19 cellular contexts compared by ENCODE assay signal in the genomic region with DNA sequence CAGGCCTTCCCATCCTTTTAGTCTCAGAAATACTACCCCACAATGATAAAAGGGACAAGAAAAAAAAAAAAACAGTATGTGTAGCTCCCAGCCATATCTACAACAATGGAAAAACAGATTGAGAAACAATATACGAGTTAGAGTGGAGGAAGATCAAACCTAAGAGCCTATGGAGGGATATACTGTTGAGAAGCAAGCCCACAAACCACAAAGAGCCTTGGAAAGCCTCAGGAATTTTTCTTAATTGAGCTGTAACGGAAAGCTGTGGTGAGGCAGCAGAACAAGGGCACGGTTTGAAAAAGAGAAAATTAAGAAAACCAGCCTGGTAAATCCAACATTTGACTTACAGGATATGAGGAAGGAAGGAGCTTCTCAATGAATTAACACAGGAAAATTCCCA. TPM values are rescaled to one million over a fixed set of nuclear protein-coding genes. Genes with fewer than 3 reads are reported as not detected.
DNase-seq lines count a peak whose midpoint lies in the region; ATAC-seq, FAIRE-seq and TF ChIP-seq lines count a peak whose summit lies in the region.
"Had no signal": no experiment of that assay in that cellular context is flagged by ENCODE, and none has a peak within 500 bp of the region (broad histone marks: within the 10 kb centered on the region; RNA-seq: fewer than 3 reads in every experiment).

No MANE protein-coding gene starts in this region.

- H3K36me3 Mint-ChIP-seq in HFFc6 (ENCODE audit: low read depth) (peaks cover 43% of the 10 kb centered on the region), WTC11 (peaks cover 35% of the 10 kb centered on the region)

- no peaks in the 10 kb centered on the region for H3K9me2 ChIP-seq in PC-3 (replicated peaks; ENCODE audit: low read length)

- no peak overlapping the region for H2AFZ ChIP-seq in PC-3 (ENCODE audit: low read length)

- intact Hi-C loops in PC-3 (cut with micrococcal nuclease): no loop called here

- H3K79me2 ChIP-seq in PC-3 (ENCODE audit: low read length): peaks cover 85% of the 10 kb centered on the region

- TF ChIP-seq POLR2A in GM12892 (IDR thresholded peaks at IDR 0.05; ENCODE audit: low read depth, low read length): no peak

- no peak overlapping the region for H3K9ac ChIP-seq in PC-3 (ENCODE audit: low read length)

- CTCF ChIA-PET in WTC11 (lab: Charles Lee): interaction anchor here (1.2 kb wide), 1 partner anchor 185 kb away, joined by 3 read pairs; no protein-coding TSS in a partner anchor
- CTCF ChIA-PET in PC-3 (lab: Charles Lee): no interaction called here

- H3K9me3 Mint-ChIP-seq in HFFc6 (no peaks in the 10 kb centered on the region), WTC11 (no peaks in the 10 kb centered on the region)
- H3K9me3 Mint-ChIP-seq: activated CD4-positive, alpha-beta memory T cell treated with anti-CD3 and anti-CD28 coated beads for 36 hours; activated T-helper 2 cell treated with anti-CD3 and anti-CD28 coated beads, Interferon-gamma antibody, Interleukin-2, Interleukin-4, amounts not matched to agents 10 μg/mL and 5 μg/mL and 100 μg/mL, durations not matched to agents 14 hours and 24 hours and 36 hours had no signal

- FAIRE-seq in GM12892 (lab: Jason Lieb, UNC): no peak
- FAIRE-seq: bronchial epithelial cell, K562 had no signal

- H3K4me3 ChIP-seq in AG10803 (ENCODE audit: low read length) (no peak overlapping the region), PC-3 (ENCODE audit: low read length) (no peak overlapping the region)
- H3K4me3 ChIP-seq: K562, tibial artery had no signal

- DNase-seq in AG10803 (ENCODE audit: low read depth): peak; percentile 76
- peak; percentile 68 for DNase-seq in HFFc6
- DNase-seq in WTC11 (ENCODE audit: low spot score): no peak
- peak; percentile 96 for DNase-seq in foreskin melanocyte
- no peak for DNase-seq in GM12892 (ENCODE audit: insufficient read length)
- DNase-seq in PC-3: no peak
- DNase-seq in HuH-7.5 (ENCODE audit: low spot score): no peak
- DNase-seq: activated CD4-positive, alpha-beta memory T cell treated with anti-CD3 and anti-CD28 coated beads for 36 hours; BE2C; DMS53; NCI-H187; NCI-H526 treated with DMSO at 0.1 percent for 48 hours; retina; tibial artery had no signal

- peaks cover 55% of the 10 kb centered on the region for H3K36me3 ChIP-seq in PC-3 (ENCODE audit: low read depth, low read length)

- TF ChIP-seq CTCF in AG10803 (conservative IDR thresholded peaks at IDR 0.05; ENCODE audit: low read length) (no peak), HFFc6 (IDR thresholded peaks at IDR 0.05) (no peak), WTC11 (IDR thresholded peaks at IDR 0.05) (no peak), PC-3 (conservative IDR thresholded peaks at IDR 0.05; ENCODE audit: low read depth, low read length) (no peak)

- H3K27ac Mint-ChIP-seq in HFFc6 (peak overlapping the region; percentile 61), WTC11 (peak overlapping the region; percentile 69)
- H3K27ac Mint-ChIP-seq: activated CD4-positive, alpha-beta memory T cell treated with anti-CD3 and anti-CD28 coated beads for 36 hours; activated T-helper 2 cell treated with anti-CD3 and anti-CD28 coated beads, Interferon-gamma antibody, Interleukin-2, Interleukin-4, amounts not matched to agents 10 μg/mL and 5 μg/mL and 100 μg/mL, durations not matched to agents 14 hours and 24 hours and 36 hours had no signal

- H3F3A ChIP-seq in PC-3 (ENCODE audit: low read length, unreplicated experiment): peaks cover 11% of the 10 kb centered on the region

- H3K27me3 Mint-ChIP-seq in HFFc6 (ENCODE audit: insufficient read depth): no peaks in the 10 kb centered on the region; the same call in none of the 2 replicates
- no peaks in the 10 kb centered on the region for H3K27me3 Mint-ChIP-seq in WTC11 (ENCODE audit: low read depth)
- H3K27me3 Mint-ChIP-seq: activated CD4-positive, alpha-beta memory T cell treated with anti-CD3 and anti-CD28 coated beads for 36 hours had no signal

- H3K4me1 ChIP-seq in PC-3 (ENCODE audit: insufficient read depth, low read length): peaks cover 16% of the 10 kb centered on the region
- H3K4me1 ChIP-seq: BE2C had no signal

- no peak overlapping the region for H3K27ac ChIP-seq in PC-3 (ENCODE audit: low read length)
- H3K27ac ChIP-seq: RWPE1, tibial artery had no signal

- ATAC-seq in WTC11 (no peak), PC-3 (no peak), HG02610 (IDR thresholded peaks at IDR 0.05; ENCODE audit: unreplicated experiment) (no peak)
- ATAC-seq: K562 had no signal

- H3K4me3 Mint-ChIP-seq in HFFc6 (peak overlapping the region; percentile 7), WTC11 (no peak overlapping the region)
- H3K4me3 Mint-ChIP-seq: activated CD4-positive, alpha-beta memory T cell treated with anti-CD3 and anti-CD28 coated beads for 36 hours had no signal

- POLR2A ChIA-PET in WTC11 (lab: Charles Lee): no interaction called here
- POLR2A ChIA-PET in PC-3 (lab: Charles Lee; ENCODE audit: unreplicated experiment): no interaction called here

- no peak overlapping the region for H3K4me2 ChIP-seq in PC-3 (ENCODE audit: low read length)

- H3K9me3 ChIP-seq in PC-3 (ENCODE audit: low read length): no peaks in the 10 kb centered on the region
- H3K9me3 ChIP-seq: BE2C, tibial artery had no signal

- peaks cover 22% of the 10 kb centered on the region for H4K20me1 ChIP-seq in PC-3 (ENCODE audit: low read length)

- H3K4me1 Mint-ChIP-seq in HFFc6 (ENCODE audit: low read depth): peaks cover 52% of the 10 kb centered on the region
- H3K4me1 Mint-ChIP-seq in WTC11: peaks cover 25% of the 10 kb centered on the region

- no peaks in the 10 kb centered on the region for H3K27me3 ChIP-seq in PC-3 (ENCODE audit: low read length)
- H3K27me3 ChIP-seq: BE2C, tibial artery had no signal

- no TSS peak for BruUV-seq in PC-3 (replicated peaks; lab: Mats Ljungman, UMichigan)

TF ChIP-seq in WTC11, 78 proteins besides CTCF, POLR2A, EP300 and RAD21 (continues in another document):
- TF ChIP-seq, protein P1, sequence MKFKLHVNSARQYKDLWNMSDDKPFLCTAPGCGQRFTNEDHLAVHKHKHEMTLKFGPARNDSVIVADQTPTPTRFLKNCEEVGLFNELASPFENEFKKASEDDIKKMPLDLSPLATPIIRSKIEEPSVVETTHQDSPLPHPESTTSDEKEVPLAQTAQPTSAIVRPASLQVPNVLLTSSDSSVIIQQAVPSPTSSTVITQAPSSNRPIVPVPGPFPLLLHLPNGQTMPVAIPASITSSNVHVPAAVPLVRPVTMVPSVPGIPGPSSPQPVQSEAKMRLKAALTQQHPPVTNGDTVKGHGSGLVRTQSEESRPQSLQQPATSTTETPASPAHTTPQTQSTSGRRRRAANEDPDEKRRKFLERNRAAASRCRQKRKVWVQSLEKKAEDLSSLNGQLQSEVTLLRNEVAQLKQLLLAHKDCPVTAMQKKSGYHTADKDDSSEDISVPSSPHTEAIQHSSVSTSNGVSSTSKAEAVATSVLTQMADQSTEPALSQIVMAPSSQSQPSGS (CRISPR knock-in tag; IDR thresholded peaks at IDR 0.05; ENCODE audit: borderline replicate concordance, low read depth): no peak
- TF ChIP-seq ZNF263 (CRISPR knock-in tag; IDR thresholded peaks at IDR 0.05; ENCODE audit: low read depth) (no peak), ZNF423 (CRISPR knock-in tag; IDR thresholded peaks at IDR 0.05) (no peak), ZNF219 (CRISPR knock-in tag; IDR thresholded peaks at IDR 0.05; ENCODE audit: borderline replicate concordance) (no peak), MYBL2 (CRISPR knock-in tag; IDR thresholded peaks at IDR 0.05) (no peak), FOXJ3 (CRISPR knock-in tag; IDR thresholded peaks at IDR 0.05; ENCODE audit: borderline replicate concordance) (no peak), TEAD1 (CRISPR knock-in tag; IDR thresholded peaks at IDR 0.05) (no peak), SOX15 (CRISPR knock-in tag; IDR thresholded peaks at IDR 0.05) (no peak), NR3C1 (CRISPR knock-in tag; conservative IDR thresholded peaks at IDR 0.05; ENCODE audit: low read depth) (no peak)
- TF ChIP-seq, protein P2, sequence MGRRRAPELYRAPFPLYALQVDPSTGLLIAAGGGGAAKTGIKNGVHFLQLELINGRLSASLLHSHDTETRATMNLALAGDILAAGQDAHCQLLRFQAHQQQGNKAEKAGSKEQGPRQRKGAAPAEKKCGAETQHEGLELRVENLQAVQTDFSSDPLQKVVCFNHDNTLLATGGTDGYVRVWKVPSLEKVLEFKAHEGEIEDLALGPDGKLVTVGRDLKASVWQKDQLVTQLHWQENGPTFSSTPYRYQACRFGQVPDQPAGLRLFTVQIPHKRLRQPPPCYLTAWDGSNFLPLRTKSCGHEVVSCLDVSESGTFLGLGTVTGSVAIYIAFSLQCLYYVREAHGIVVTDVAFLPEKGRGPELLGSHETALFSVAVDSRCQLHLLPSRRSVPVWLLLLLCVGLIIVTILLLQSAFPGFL (CRISPR knock-in tag; IDR thresholded peaks at IDR 0.05; ENCODE audit: borderline replicate concordance): no peak
- TF ChIP-seq, protein P3, sequence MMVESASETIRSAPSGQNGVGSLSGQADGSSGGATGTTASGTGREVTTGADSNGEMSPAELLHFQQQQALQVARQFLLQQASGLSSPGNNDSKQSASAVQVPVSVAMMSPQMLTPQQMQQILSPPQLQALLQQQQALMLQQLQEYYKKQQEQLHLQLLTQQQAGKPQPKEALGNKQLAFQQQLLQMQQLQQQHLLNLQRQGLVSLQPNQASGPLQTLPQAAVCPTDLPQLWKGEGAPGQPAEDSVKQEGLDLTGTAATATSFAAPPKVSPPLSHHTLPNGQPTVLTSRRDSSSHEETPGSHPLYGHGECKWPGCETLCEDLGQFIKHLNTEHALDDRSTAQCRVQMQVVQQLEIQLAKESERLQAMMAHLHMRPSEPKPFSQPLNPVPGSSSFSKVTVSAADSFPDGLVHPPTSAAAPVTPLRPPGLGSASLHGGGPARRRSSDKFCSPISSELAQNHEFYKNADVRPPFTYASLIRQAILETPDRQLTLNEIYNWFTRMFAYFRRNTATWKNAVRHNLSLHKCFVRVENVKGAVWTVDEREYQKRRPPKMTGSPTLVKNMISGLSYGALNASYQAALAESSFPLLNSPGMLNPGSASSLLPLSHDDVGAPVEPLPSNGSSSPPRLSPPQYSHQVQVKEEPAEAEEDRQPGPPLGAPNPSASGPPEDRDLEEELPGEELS (CRISPR knock-in tag; IDR thresholded peaks at IDR 0.05): no peak
- TF ChIP-seq, protein P4, sequence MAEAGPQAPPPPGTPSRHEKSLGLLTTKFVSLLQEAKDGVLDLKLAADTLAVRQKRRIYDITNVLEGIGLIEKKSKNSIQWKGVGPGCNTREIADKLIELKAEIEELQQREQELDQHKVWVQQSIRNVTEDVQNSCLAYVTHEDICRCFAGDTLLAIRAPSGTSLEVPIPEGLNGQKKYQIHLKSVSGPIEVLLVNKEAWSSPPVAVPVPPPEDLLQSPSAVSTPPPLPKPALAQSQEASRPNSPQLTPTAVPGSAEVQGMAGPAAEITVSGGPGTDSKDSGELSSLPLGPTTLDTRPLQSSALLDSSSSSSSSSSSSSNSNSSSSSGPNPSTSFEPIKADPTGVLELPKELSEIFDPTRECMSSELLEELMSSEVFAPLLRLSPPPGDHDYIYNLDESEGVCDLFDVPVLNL (CRISPR knock-in tag; IDR thresholded peaks at IDR 0.05; ENCODE audit: borderline replicate concordance, low read depth): no peak

RNA-seq across cellular contexts. Expression of a gene that starts 21.4 kb away (rescaled TPM):
- 100 to 1,000 TPM in 3 of 6 experiments, 10 to 100 TPM in 3; 93.5 to 105 (median 98.1) TPM for total RNA-seq in HFFc6 (2021; fragmentation: NEBNext Ultra II Directional; extraction: Animal tissue kit (Norgen Biotek cat#: 25700))
- 53.8 to 58.8 TPM (median 58.2 TPM) in 3 replicates for total RNA-seq in WTC11 (2021)
- 21.5 TPM for polyA plus RNA-seq in GM12892 (2012; ENCODE audit: missing spikeins)
- total RNA-seq in PC-3 (2014; rRNA removed): 64.3 and 76.7 TPM in 2 replicates

Comparison
In these comparisons a context has a peak if more than half of its experiments do, and no peak if none do; other contexts are left out.
1. DNase-seq: peak in AG10803 (single experiment), HFFc6 (single experiment) and foreskin melanocyte (single experiment); none in WTC11 (single experiment), GM12892 (single experiment), PC-3 (single experiment) and HuH-7.5 (single experiment).